In genomic region chr11:62560566-62561103, GRCh38 we compare ENCODE assay signal across 1 cellular context.
TF ChIP-seq lines count a peak whose summit lies in the region.

No MANE protein-coding gene starts in this region.

TF ChIP-seq in K562, 482 proteins besides CTCF, POLR2A, EP300 and RAD21 (continued from another document and continues in another):
- TF ChIP-seq TEAD2 (tag; IDR thresholded peaks at IDR 0.05) (no peak), BACH1 (tag; IDR thresholded peaks at IDR 0.05) (no peak), BRD4 (IDR thresholded peaks at IDR 0.05) (no peak), PYGO2 (tag; IDR thresholded peaks at IDR 0.05) (no peak), SMARCA4 (IDR thresholded peaks at IDR 0.05) (peak; percentile 56; the same call in 1 of the 2 replicates), TEAD1 (CRISPR knock-in tag; IDR thresholded peaks at IDR 0.05) (peak in 1 of 2 experiments; percentile 85; a peak in 2 of 4 replicates), PCBP1 (IDR thresholded peaks at IDR 0.05; ENCODE audit: low read depth, low read length, poor library complexity, severe bottlenecking) (no peak), SNRNP70 (optimal IDR thresholded peaks at IDR 0.05; ENCODE audit: low read depth, low read length) (no peak), ZEB2 (IDR thresholded peaks at IDR 0.05) (0 out of 2 replicates have a peak, but pooled peaks have one; percentile 45), CTCFL (IDR thresholded peaks at IDR 0.05; ENCODE audit: borderline replicate concordance, insufficient read depth, low read depth, low read length, poor library complexity, severe bottlenecking) (no peak), ZNF347 (CRISPR knock-in tag; IDR thresholded peaks at IDR 0.05; ENCODE audit: low read depth) (no peak), ZNF3 (CRISPR knock-in tag; IDR thresholded peaks at IDR 0.05) (no peak), CREBBP (IDR thresholded peaks at IDR 0.05; ENCODE audit: low read depth, low read length) (no peak), NFIX (CRISPR knock-in tag; IDR thresholded peaks at IDR 0.05; ENCODE audit: low read depth) (no peak), ZFP1 (CRISPR knock-in tag; IDR thresholded peaks at IDR 0.05) (no peak), NCOR1 (IDR thresholded peaks at IDR 0.05) (no peak), BHLHE40 (IDR thresholded peaks at IDR 0.05; ENCODE audit: low read length) (0 out of 2 replicates have a peak, but pooled peaks have one; percentile 28), ZNF143 (CRISPR knock-in tag; IDR thresholded peaks at IDR 0.05) (no peak), FOSL1 (tag; conservative IDR thresholded peaks at IDR 0.05) (peak; percentile 86), NFXL1 (CRISPR knock-in tag; IDR thresholded peaks at IDR 0.05) (no peak), ATF3 (IDR thresholded peaks at IDR 0.05) (peak; percentile 75), ATF3 (CRISPR knock-in tag; conservative IDR thresholded peaks at IDR 0.05) (no peak; the same call in 1 of the 2 replicates), PHTF2 (CRISPR knock-in tag; IDR thresholded peaks at IDR 0.05) (no peak), ZKSCAN8 (CRISPR knock-in tag; IDR thresholded peaks at IDR 0.05) (no peak), TCF3 (CRISPR knock-in tag; IDR thresholded peaks at IDR 0.05) (no peak), SREBF2 (CRISPR knock-in tag; IDR thresholded peaks at IDR 0.05) (no peak), TBP (optimal IDR thresholded peaks at IDR 0.05; ENCODE audit: low read depth, low read length) (no peak), CBX2 (IDR thresholded peaks at IDR 0.05; ENCODE audit: insufficient read depth, low read length, poor library complexity, severe bottlenecking) (no peak), NBN (IDR thresholded peaks at IDR 0.05; ENCODE audit: low read depth) (peak; percentile 25; the same call in 1 of the 2 replicates), ZNF644 (tag; IDR thresholded peaks at IDR 0.05; ENCODE audit: low read depth) (no peak), YBX1 (IDR thresholded peaks at IDR 0.05) (no peak), ESRRA (IDR thresholded peaks at IDR 0.05; ENCODE audit: borderline replicate concordance, low read depth) (peak; percentile 35; the same call in 1 of the 2 replicates), MEF2A (IDR thresholded peaks at IDR 0.05; ENCODE audit: control insufficient read depth, low read depth, low read length) (no peak), ZNF444 (CRISPR knock-in tag; IDR thresholded peaks at IDR 0.05) (no peak), ILK (tag; IDR thresholded peaks at IDR 0.05; ENCODE audit: borderline replicate concordance, low read depth) (no peak), FOXP1 (CRISPR knock-in tag; IDR thresholded peaks at IDR 0.05) (0 out of 2 replicates have a peak, but pooled peaks have one; percentile 48), RFX5 (IDR thresholded peaks at IDR 0.05; ENCODE audit: low read depth, low read length) (no peak), ZNF253 (CRISPR knock-in tag; conservative IDR thresholded peaks at IDR 0.05) (no peak), MTA1 (IDR thresholded peaks at IDR 0.05; ENCODE audit: borderline replicate concordance) (no peak), PHF21A (IDR thresholded peaks at IDR 0.05; ENCODE audit: borderline replicate concordance, low read depth) (no peak), SP2 (IDR thresholded peaks at IDR 0.05; ENCODE audit: extremely low read depth, low read depth, low read length, poor library complexity, severe bottlenecking) (no peak), DPF2 (IDR thresholded peaks at IDR 0.05) (peak; percentile 63), ZNF512 (tag; IDR thresholded peaks at IDR 0.05) (no peak), LEF1 (IDR thresholded peaks at IDR 0.05) (no peak), ATF7 (IDR thresholded peaks at IDR 0.05) (peak; percentile 78), ZNF561 (CRISPR knock-in tag; conservative IDR thresholded peaks at IDR 0.05) (no peak), CHCHD3 (CRISPR knock-in tag; IDR thresholded peaks at IDR 0.05) (no peak), NR2C1 (IDR thresholded peaks at IDR 0.05) (no peak), NR2C1 (tag; IDR thresholded peaks at IDR 0.05) (no peak), ZFPM2 (CRISPR knock-in tag; IDR thresholded peaks at IDR 0.05) (no peak), SAFB (IDR thresholded peaks at IDR 0.05; ENCODE audit: borderline replicate concordance, low read depth, low read length) (no peak), ZNF146 (CRISPR knock-in tag; IDR thresholded peaks at IDR 0.05; ENCODE audit: unreplicated experiment) (no peak), SMARCC2 (IDR thresholded peaks at IDR 0.05; ENCODE audit: low read depth) (no peak), JUND (IDR thresholded peaks at IDR 0.05; ENCODE audit: borderline replicate concordance, low read depth, low read length) (peak; percentile 89), JUND (tag; IDR thresholded peaks at IDR 0.05; ENCODE audit: borderline replicate concordance, low read depth, low read length) (peak; percentile 88; the same call in 2 of the 3 replicates), ZBTB49 (CRISPR knock-in tag; IDR thresholded peaks at IDR 0.05; ENCODE audit: borderline replicate concordance) (no peak)
- TF ChIP-seq, protein P1, sequence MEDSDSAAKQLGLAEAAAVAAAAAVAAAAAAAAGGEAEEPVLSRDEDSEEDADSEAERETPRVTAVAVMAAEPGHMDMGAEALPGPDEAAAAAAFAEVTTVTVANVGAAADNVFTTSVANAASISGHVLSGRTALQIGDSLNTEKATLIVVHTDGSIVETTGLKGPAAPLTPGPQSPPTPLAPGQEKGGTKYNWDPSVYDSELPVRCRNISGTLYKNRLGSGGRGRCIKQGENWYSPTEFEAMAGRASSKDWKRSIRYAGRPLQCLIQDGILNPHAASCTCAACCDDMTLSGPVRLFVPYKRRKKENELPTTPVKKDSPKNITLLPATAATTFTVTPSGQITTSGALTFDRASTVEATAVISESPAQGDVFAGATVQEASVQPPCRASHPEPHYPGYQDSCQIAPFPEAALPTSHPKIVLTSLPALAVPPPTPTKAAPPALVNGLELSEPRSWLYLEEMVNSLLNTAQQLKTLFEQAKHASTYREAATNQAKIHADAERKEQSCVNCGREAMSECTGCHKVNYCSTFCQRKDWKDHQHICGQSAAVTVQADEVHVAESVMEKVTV (CRISPR knock-in tag; IDR thresholded peaks at IDR 0.05) = peak; percentile 91
- TF ChIP-seq, protein P2, sequence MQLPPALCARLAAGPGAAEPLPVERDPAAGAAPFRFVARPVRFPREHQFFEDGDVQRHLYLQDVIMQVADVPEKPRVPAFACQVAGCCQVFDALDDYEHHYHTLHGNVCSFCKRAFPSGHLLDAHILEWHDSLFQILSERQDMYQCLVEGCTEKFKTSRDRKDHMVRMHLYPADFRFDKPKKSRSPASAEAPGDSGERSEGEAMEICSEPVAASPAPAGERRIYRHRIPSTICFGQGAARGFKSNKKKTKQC (CRISPR knock-in tag; IDR thresholded peaks at IDR 0.05) = peak; percentile 38; the same call in 1 of the 2 replicates
- TF ChIP-seq, protein P3, sequence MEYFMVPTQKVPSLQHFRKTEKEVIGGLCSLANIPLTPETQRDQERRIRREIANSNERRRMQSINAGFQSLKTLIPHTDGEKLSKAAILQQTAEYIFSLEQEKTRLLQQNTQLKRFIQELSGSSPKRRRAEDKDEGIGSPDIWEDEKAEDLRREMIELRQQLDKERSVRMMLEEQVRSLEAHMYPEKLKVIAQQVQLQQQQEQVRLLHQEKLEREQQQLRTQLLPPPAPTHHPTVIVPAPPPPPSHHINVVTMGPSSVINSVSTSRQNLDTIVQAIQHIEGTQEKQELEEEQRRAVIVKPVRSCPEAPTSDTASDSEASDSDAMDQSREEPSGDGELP (CRISPR knock-in tag; IDR thresholded peaks at IDR 0.05; ENCODE audit: borderline replicate concordance) = peak; percentile 52; the same call in 1 of the 2 replicates
- TF ChIP-seq, protein P4, sequence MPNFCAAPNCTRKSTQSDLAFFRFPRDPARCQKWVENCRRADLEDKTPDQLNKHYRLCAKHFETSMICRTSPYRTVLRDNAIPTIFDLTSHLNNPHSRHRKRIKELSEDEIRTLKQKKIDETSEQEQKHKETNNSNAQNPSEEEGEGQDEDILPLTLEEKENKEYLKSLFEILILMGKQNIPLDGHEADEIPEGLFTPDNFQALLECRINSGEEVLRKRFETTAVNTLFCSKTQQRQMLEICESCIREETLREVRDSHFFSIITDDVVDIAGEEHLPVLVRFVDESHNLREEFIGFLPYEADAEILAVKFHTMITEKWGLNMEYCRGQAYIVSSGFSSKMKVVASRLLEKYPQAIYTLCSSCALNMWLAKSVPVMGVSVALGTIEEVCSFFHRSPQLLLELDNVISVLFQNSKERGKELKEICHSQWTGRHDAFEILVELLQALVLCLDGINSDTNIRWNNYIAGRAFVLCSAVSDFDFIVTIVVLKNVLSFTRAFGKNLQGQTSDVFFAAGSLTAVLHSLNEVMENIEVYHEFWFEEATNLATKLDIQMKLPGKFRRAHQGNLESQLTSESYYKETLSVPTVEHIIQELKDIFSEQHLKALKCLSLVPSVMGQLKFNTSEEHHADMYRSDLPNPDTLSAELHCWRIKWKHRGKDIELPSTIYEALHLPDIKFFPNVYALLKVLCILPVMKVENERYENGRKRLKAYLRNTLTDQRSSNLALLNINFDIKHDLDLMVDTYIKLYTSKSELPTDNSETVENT (CRISPR knock-in tag; IDR thresholded peaks at IDR 0.05) = no peak
- TF ChIP-seq, protein P5, sequence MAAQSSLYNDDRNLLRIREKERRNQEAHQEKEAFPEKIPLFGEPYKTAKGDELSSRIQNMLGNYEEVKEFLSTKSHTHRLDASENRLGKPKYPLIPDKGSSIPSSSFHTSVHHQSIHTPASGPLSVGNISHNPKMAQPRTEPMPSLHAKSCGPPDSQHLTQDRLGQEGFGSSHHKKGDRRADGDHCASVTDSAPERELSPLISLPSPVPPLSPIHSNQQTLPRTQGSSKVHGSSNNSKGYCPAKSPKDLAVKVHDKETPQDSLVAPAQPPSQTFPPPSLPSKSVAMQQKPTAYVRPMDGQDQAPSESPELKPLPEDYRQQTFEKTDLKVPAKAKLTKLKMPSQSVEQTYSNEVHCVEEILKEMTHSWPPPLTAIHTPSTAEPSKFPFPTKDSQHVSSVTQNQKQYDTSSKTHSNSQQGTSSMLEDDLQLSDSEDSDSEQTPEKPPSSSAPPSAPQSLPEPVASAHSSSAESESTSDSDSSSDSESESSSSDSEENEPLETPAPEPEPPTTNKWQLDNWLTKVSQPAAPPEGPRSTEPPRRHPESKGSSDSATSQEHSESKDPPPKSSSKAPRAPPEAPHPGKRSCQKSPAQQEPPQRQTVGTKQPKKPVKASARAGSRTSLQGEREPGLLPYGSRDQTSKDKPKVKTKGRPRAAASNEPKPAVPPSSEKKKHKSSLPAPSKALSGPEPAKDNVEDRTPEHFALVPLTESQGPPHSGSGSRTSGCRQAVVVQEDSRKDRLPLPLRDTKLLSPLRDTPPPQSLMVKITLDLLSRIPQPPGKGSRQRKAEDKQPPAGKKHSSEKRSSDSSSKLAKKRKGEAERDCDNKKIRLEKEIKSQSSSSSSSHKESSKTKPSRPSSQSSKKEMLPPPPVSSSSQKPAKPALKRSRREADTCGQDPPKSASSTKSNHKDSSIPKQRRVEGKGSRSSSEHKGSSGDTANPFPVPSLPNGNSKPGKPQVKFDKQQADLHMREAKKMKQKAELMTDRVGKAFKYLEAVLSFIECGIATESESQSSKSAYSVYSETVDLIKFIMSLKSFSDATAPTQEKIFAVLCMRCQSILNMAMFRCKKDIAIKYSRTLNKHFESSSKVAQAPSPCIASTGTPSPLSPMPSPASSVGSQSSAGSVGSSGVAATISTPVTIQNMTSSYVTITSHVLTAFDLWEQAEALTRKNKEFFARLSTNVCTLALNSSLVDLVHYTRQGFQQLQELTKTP (IDR thresholded peaks at IDR 0.05; ENCODE audit: low read depth in 1 of 2, partially characterized antibody in 2 of 2) = peak in 1 of 2 experiments; percentile 59
